In the genomic region with DNA sequence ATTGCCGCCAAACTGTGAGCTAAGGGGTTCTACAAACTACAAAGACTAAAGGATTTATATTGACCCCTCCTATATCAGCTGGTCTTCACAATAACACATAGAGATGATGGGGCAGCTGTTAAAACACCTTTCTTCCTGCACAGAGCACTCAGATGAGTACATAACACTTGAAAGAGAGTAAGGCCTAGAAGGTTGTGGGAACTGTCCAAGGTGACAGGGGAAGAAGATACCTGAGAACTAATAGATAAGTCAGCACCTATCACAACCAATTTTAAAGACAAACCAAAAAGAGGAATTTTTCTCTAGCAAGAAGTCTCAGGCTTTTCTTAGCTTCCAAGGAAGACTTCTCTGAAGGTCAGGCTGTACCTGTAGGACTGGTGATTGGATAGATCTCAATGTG, we compare ENCODE assay signal across 28 cellular contexts. TPM values are rescaled to one million over a fixed set of nuclear protein-coding genes. Genes with fewer than 3 reads are reported as not detected.
A peak's percentile ranks its signal among the peaks of the same experiment; 100 is the strongest.
DNase-seq lines count a peak whose midpoint lies in the region; ATAC-seq, FAIRE-seq and TF ChIP-seq lines count a peak whose summit lies in the region.
"Had no signal": no experiment of that assay in that cellular context is flagged by ENCODE, and none has a peak within 500 bp of the region (broad histone marks: within the 10 kb centered on the region; RNA-seq: fewer than 3 reads in every experiment).

No MANE protein-coding gene starts in this region.

- H3K27ac Mint-ChIP-seq in naive thymus-derived CD8-positive, alpha-beta T cell: no peak overlapping the region
- H3K27ac Mint-ChIP-seq: CD8-positive, alpha-beta memory T cell had no signal

- ATAC-seq in HG03378 (IDR thresholded peaks at IDR 0.05; ENCODE audit: unreplicated experiment) (no peak), GM18498 (IDR thresholded peaks at IDR 0.05; ENCODE audit: unreplicated experiment) (no peak)
- no peak for ATAC-seq in naive thymus-derived CD8-positive, alpha-beta T cell

- H3K4me3 Mint-ChIP-seq in naive thymus-derived CD8-positive, alpha-beta T cell: no peak overlapping the region
- H3K4me3 Mint-ChIP-seq: CD8-positive, alpha-beta memory T cell had no signal

- POLR2A ChIA-PET in naive thymus-derived CD8-positive, alpha-beta T cell (lab: Charles Lee): no interaction called here

- peak overlapping the region in 7 of 11 experiments; percentile 2 to 76 (median 61); a peak in 12 of 22 replicates for H3K4me2 ChIP-seq in BLaER1 treated with 17β-estradiol and CSF1 and Interleukin-3, amounts not matched to agents 10 nM and 100 nM
- H3K4me2 ChIP-seq in keratinocyte (ENCODE audit: control insufficient read depth, extremely low read depth, insufficient read depth, low read depth, low read length): no peak overlapping the region

- H3K27me3 Mint-ChIP-seq in naive thymus-derived CD8-positive, alpha-beta T cell: peaks cover 0 to 2% (median 0%) of the 10 kb centered on the region in 5 donors
- H3K27me3 Mint-ChIP-seq: CD8-positive, alpha-beta memory T cell had no signal

- no peaks in the 10 kb centered on the region for H3K4me1 Mint-ChIP-seq in naive thymus-derived CD8-positive, alpha-beta T cell
- H3K4me1 Mint-ChIP-seq: CD8-positive, alpha-beta memory T cell had no signal

- FAIRE-seq in keratinocyte (lab: Jason Lieb, UNC): no peak

- H3K36me3 Mint-ChIP-seq in naive thymus-derived CD8-positive, alpha-beta T cell: peaks cover 0 to 6% (median 0%) of the 10 kb centered on the region in 3 donors
- H3K36me3 Mint-ChIP-seq: CD8-positive, alpha-beta memory T cell had no signal

- H3K79me2 ChIP-seq in keratinocyte (ENCODE audit: control insufficient read depth, insufficient read depth, low read length): no peaks in the 10 kb centered on the region

- DNase-seq in HT-29 (ENCODE audit: low spot score) (peak; percentile 31), SW480 (ENCODE audit: low spot score) (peak; percentile 11), keratinocyte (ENCODE audit: low read depth, low spot score) (no peak), NCI-H146 (lab: John Stamatoyannopoulos, UW) (no peak)
- no peak for DNase-seq in naive thymus-derived CD8-positive, alpha-beta T cell
- DNase-seq: activated CD4-positive, alpha-beta T cell treated with anti-CD3 and anti-CD28 coated beads, Interleukin-2, amount 50 U/mL, for 1 hour; activated CD8-positive, alpha-beta memory T cell treated with anti-CD3 and anti-CD28 coated beads, Interleukin-2, amount 50 U/mL, for 48 hours; activated effector memory CD4-positive, alpha-beta T cell treated with anti-CD3 and anti-CD28 coated beads, Interleukin-2, amount 50 U/mL, for 16 hours; CD8-positive, alpha-beta memory T cell; erythroblast; left lung; mucosa of descending colon; NCI-H1436; NCI-H2227 treated with DMSO at 0.1 percent for 48 hours; stimulated activated CD4-positive, alpha-beta T cell treated with anti-CD3 and anti-CD28 coated beads, Interleukin-1b, Interleukin-23, amount 100 ng/mL, for 48 hours; stimulated activated naive CD4-positive, alpha-beta T cell treated with Interleukin-2 at 50 U/mL for 16 hours; thyroid gland had no signal

- no peak for TF ChIP-seq CTCF in keratinocyte (optimal IDR thresholded peaks at IDR 0.05 in 1 of 3, IDR thresholded peaks at IDR 0.05 in 1 of 3, conservative IDR thresholded peaks at IDR 0.05 in 1 of 3; ENCODE audit: extremely low read depth in 1 of 3, insufficient read depth in 2 of 3, low read length in 3 of 3)

- H4K20me1 ChIP-seq in BLaER1 treated with 17β-estradiol and CSF1 and Interleukin-3, amounts not matched to agents 10 nM and 100 nM: no peaks in the 10 kb centered on the region
- H4K20me1 ChIP-seq in keratinocyte (ENCODE audit: control insufficient read depth, extremely low read depth, insufficient read depth, low read length): no peaks in the 10 kb centered on the region

- H3K9ac ChIP-seq in BLaER1 treated with 17β-estradiol and CSF1 and Interleukin-3, amounts not matched to agents 10 nM and 100 nM: peak overlapping the region in 1 of 11 experiments; percentile 34; a peak in 3 of 22 replicates
- H3K9ac ChIP-seq in keratinocyte (ENCODE audit: control insufficient read depth, extremely low read depth, insufficient read depth, low read length): no peak overlapping the region

- peaks cover 0 to 71% (median 29%) of the 10 kb centered on the region in 10 experiments; a peak in 15 of 20 replicates for H3K4me1 ChIP-seq in BLaER1 treated with 17β-estradiol and CSF1 and Interleukin-3, amounts not matched to agents 10 nM and 100 nM
- H3K4me1 ChIP-seq in keratinocyte (ENCODE audit: control insufficient read depth, extremely low read depth, insufficient read depth, low read length): peaks cover 25% of the 10 kb centered on the region
- H3K4me1 ChIP-seq: right atrium auricular region, thyroid gland had no signal

- no peak overlapping the region for H3K4me3 ChIP-seq in BLaER1 treated with 17β-estradiol and CSF1 and Interleukin-3, amounts not matched to agents 10 nM and 100 nM
- H3K4me3 ChIP-seq in keratinocyte (ENCODE audit: control insufficient read depth in 2 of 3, extremely low read depth in 1 of 3, insufficient read depth in 2 of 3, low read depth in 1 of 3, low read length in 3 of 3): no peak overlapping the region
- H3K4me3 ChIP-seq: cardiac muscle cell, left lung, mucosa of descending colon, right atrium auricular region, thyroid gland had no signal

- no peak overlapping the region for H2AFZ ChIP-seq in keratinocyte (ENCODE audit: control insufficient read depth, low read length)

- dilution Hi-C loops in keratinocyte (cut with MboI; ENCODE audit: extremely low pct_ligation_motif_present, low sequenced_read_pairs): no loop called here

- H3K27ac ChIP-seq in BLaER1 treated with 17β-estradiol and CSF1 and Interleukin-3, amounts not matched to agents 10 nM and 100 nM: peak overlapping the region in 7 of 11 experiments; percentile 29 to 81 (median 71); a peak in 10 of 22 replicates
- peak overlapping the region; percentile 47 for H3K27ac ChIP-seq in keratinocyte (ENCODE audit: control insufficient read depth, insufficient read depth, low read length)
- H3K27ac ChIP-seq: cardiac muscle cell, left lung, right atrium auricular region, RWPE1, thyroid gland had no signal

- peaks cover 0 to 7% (median 0%) of the 10 kb centered on the region in 11 experiments; a peak in 2 of 22 replicates for H3K9me3 ChIP-seq in BLaER1 treated with 17β-estradiol and CSF1 and Interleukin-3, amounts not matched to agents 10 nM and 100 nM (replicated peaks in 1 of 11)
- peaks cover 6% of the 10 kb centered on the region for H3K9me3 ChIP-seq in keratinocyte (ENCODE audit: control insufficient read depth, low read depth, low read length)
- H3K9me3 ChIP-seq: left lung, mucosa of descending colon, right atrium auricular region, thyroid gland had no signal

- H3K9me1 ChIP-seq in keratinocyte (ENCODE audit: control insufficient read depth, extremely low read depth, insufficient read depth, low read length): no peaks in the 10 kb centered on the region

- H3K9me3 Mint-ChIP-seq in naive thymus-derived CD8-positive, alpha-beta T cell: peaks cover 0 to 13% (median 0%) of the 10 kb centered on the region in 9 donors

- H3K36me3 ChIP-seq in BLaER1 treated with 17β-estradiol and CSF1 and Interleukin-3, amounts not matched to agents 10 nM and 100 nM: no peaks in the 10 kb centered on the region
- no peaks in the 10 kb centered on the region for H3K36me3 ChIP-seq in keratinocyte (ENCODE audit: control insufficient read depth in 2 of 2, extremely low read depth in 1 of 2, insufficient read depth in 2 of 2, low read length in 2 of 2)
- H3K36me3 ChIP-seq: cardiac muscle cell, left lung, right atrium auricular region, thyroid gland had no signal

- H3K27me3 ChIP-seq in BLaER1 treated with 17β-estradiol and CSF1 and Interleukin-3, amounts not matched to agents 10 nM and 100 nM: no peaks in the 10 kb centered on the region
- no peaks in the 10 kb centered on the region for H3K27me3 ChIP-seq in keratinocyte (ENCODE audit: control insufficient read depth, extremely low read depth, insufficient read depth, low read length)
- H3K27me3 ChIP-seq: cardiac muscle cell, left lung, right atrium auricular region, thyroid gland had no signal

RNA-seq across cellular contexts. Expression of gene CXCL6, which starts 19.1 kb away (rescaled TPM):
- 0.29 and 2.3 TPM in 2 replicates for total RNA-seq in HT-29 (2014; rRNA removed; shearing (Covaris generic))
- polyA plus RNA-seq in keratinocyte: 0.08 to 0.29 TPM in 2 of 3 replicates, not detected in the other
- not detected for polyA plus RNA-seq in keratinocyte (2011; ENCODE audit: low read depth)
- polyA plus RNA-seq in keratinocyte (2011; cell fraction: cytosol; rRNA removed): 0.09 and 0.19 TPM in 2 replicates
- 0.08 and 0.37 TPM in 2 replicates for polyA plus RNA-seq in keratinocyte (2011; cell fraction: nucleus; rRNA removed)
- polyA plus RNA-seq in keratinocyte (2012; ENCODE audit: low replicate concordance): 0.48 TPM in 1 of 2 replicates, not detected in the other
- 0.23 TPM in 1 of 3 replicates, not detected in the others for polyA minus RNA-seq in keratinocyte
- not detected for polyA minus RNA-seq in keratinocyte (2011; cell fraction: cytosol; rRNA and poly(A)+ RNA removed)
- not detected in 2 replicates for polyA minus RNA-seq in keratinocyte (2011; cell fraction: nucleus; rRNA and poly(A)+ RNA removed)
- total RNA-seq in naive thymus-derived CD8-positive, alpha-beta T cell: not detected
- not detected for polyA plus RNA-seq in naive thymus-derived CD8-positive, alpha-beta T cell
- total RNA-seq: cardiac muscle cell; CD8-positive, alpha-beta memory T cell; H4; T-helper 1 cell treated with Interleukin-12 subunit alpha and Interleukin-12 subunit beta and Interleukin-4 antibody, amounts not matched to agents 30 ng/mL and 1 ng/mL, for 36 hours; thyroid gland had no signal
- polyA plus RNA-seq: cardiac muscle cell; CD8-positive, alpha-beta memory T cell had no signal

RNA-seq across cellular contexts. Expression of gene PF4V1, which starts 35.8 kb away (rescaled TPM):
- total RNA-seq in HT-29 (2014; rRNA removed; shearing (Covaris generic)): not detected in 2 replicates
- not detected in 3 replicates for polyA plus RNA-seq in keratinocyte
- not detected for polyA plus RNA-seq in keratinocyte (2011; ENCODE audit: low read depth)
- polyA plus RNA-seq in keratinocyte (2011; cell fraction: cytosol; rRNA removed): not detected in 2 replicates
- polyA plus RNA-seq in keratinocyte (2011; cell fraction: nucleus; rRNA removed): not detected in 2 replicates
- polyA plus RNA-seq in keratinocyte (2012; ENCODE audit: low replicate concordance): not detected in 2 replicates
- polyA minus RNA-seq in keratinocyte: not detected in 3 replicates
- polyA minus RNA-seq in keratinocyte (2011; cell fraction: cytosol; rRNA and poly(A)+ RNA removed): not detected
- polyA minus RNA-seq in keratinocyte (2011; cell fraction: nucleus; rRNA and poly(A)+ RNA removed): not detected in 2 replicates
- not detected for total RNA-seq in naive thymus-derived CD8-positive, alpha-beta T cell
- polyA plus RNA-seq in naive thymus-derived CD8-positive, alpha-beta T cell: not detected
- total RNA-seq: cardiac muscle cell; CD8-positive, alpha-beta memory T cell; dermis microvascular lymphatic vessel endothelial cell; glomerular endothelial cell; H4; left lung; mucosa of descending colon; right atrium auricular region; T-helper 1 cell treated with Interleukin-12 subunit alpha and Interleukin-12 subunit beta and Interleukin-4 antibody, amounts not matched to agents 30 ng/mL and 1 ng/mL, for 36 hours; thyroid gland had no signal
- polyA plus RNA-seq: adipose tissue; cardiac muscle cell; CD8-positive, alpha-beta memory T cell had no signal

RNA-seq across cellular contexts. Expression of gene CXCL1, which starts 51.9 kb away (rescaled TPM):
- total RNA-seq in HT-29 (2014; rRNA removed; shearing (Covaris generic)): 3.6 and 5.2 TPM in 2 replicates
- polyA plus RNA-seq in keratinocyte: 12.0 to 40.7 TPM (median 35.5 TPM) in 3 replicates
- polyA plus RNA-seq in keratinocyte (2011; ENCODE audit: low read depth): 1.1 TPM
- polyA plus RNA-seq in keratinocyte (2011; cell fraction: cytosol; rRNA removed): 36.6 and 37.0 TPM in 2 replicates
- 92.7 and 98.5 TPM in 2 replicates for polyA plus RNA-seq in keratinocyte (2011; cell fraction: nucleus; rRNA removed)
- 3.6 and 28.9 TPM in 2 replicates for polyA plus RNA-seq in keratinocyte (2012; ENCODE audit: low replicate concordance)
- polyA minus RNA-seq in keratinocyte: 1.6 to 8.3 TPM (median 3.4 TPM) in 3 replicates
- polyA minus RNA-seq in keratinocyte (2011; cell fraction: cytosol; rRNA and poly(A)+ RNA removed): 8.6 TPM
- polyA minus RNA-seq in keratinocyte (2011; cell fraction: nucleus; rRNA and poly(A)+ RNA removed): 10.4 and 15.7 TPM in 2 replicates
- not detected for total RNA-seq in naive thymus-derived CD8-positive, alpha-beta T cell
- not detected for polyA plus RNA-seq in naive thymus-derived CD8-positive, alpha-beta T cell
- total RNA-seq: cardiac muscle cell; CD8-positive, alpha-beta memory T cell; H4; T-helper 1 cell treated with Interleukin-12 subunit alpha and Interleukin-12 subunit beta and Interleukin-4 antibody, amounts not matched to agents 30 ng/mL and 1 ng/mL, for 36 hours had no signal
- polyA plus RNA-seq: cardiac muscle cell; CD8-positive, alpha-beta memory T cell had no signal

Comparison
In these comparisons a context has a peak if more than half of its experiments do, and no peak if none do; other contexts are left out.
1. DNase-seq: peak in HT-29 (single experiment) and SW480 (single experiment); none in keratinocyte (single experiment), naive thymus-derived CD8-positive, alpha-beta T cell (0 of 10) and NCI-H146 (single experiment).